In the genomic region with DNA sequence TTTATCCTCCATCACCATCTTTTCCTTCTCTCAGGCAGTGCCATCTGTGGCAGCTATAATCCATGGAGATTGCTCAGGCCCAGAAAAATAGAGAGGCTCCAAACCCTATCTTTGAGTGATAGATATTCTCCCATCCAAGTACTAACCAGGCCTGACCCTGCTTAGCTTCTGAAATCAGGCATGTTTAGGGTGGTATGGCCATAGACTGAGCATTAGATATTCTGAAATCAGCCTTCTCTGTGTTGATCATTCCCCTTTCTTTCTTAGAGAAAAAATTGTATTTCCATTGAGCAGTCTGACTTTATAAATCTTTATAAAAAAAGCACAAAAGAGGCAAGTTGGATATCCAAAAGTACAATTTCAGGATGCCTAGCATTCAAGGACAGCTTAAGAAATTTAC, we compare ENCODE assay signal across 21 cellular contexts.
"Had no signal": no experiment of that assay in that cellular context is flagged by ENCODE, and none has a peak within 500 bp of the region (broad histone marks: within the 10 kb centered on the region; RNA-seq: fewer than 3 reads in every experiment).

No MANE protein-coding gene starts in this region.

- H3K4me2 ChIP-seq: SK-N-SH had no signal

- H3K9ac ChIP-seq: SK-N-SH had no signal

- FAIRE-seq: HTR-8/SVneo had no signal

- H3K9me3 ChIP-seq: MG63, SK-N-SH had no signal

- H3K27me3 ChIP-seq: MG63 had no signal

- H3K4me3 ChIP-seq: MG63 had no signal

- H3K27ac ChIP-seq: HL-60, RWPE1 had no signal

- DNase-seq: Karpas-422, KG1, MG63, NCI-H1092 treated with DMSO at 0.1 percent for 48 hours, NCI-H1436, NCI-H187, NCI-H2029, NCI-H2081 treated with DMSO at 0.1 percent for 48 hours, NCI-H2171, NCI-H345, NCI-H446 treated with DMSO at 0.1 percent for 48 hours, NCI-H510A treated with DMSO at 0.1 percent for 48 hours, NCI-H526, NCI-H748 treated with DMSO at 0.1 percent for 48 hours, PC-3, SHP77, SK-N-SH, SW 1271 had no signal

- H3K36me3 ChIP-seq: MG63 had no signal
